ENCODE assay signal across 9 cellular contexts in the genomic region with DNA sequence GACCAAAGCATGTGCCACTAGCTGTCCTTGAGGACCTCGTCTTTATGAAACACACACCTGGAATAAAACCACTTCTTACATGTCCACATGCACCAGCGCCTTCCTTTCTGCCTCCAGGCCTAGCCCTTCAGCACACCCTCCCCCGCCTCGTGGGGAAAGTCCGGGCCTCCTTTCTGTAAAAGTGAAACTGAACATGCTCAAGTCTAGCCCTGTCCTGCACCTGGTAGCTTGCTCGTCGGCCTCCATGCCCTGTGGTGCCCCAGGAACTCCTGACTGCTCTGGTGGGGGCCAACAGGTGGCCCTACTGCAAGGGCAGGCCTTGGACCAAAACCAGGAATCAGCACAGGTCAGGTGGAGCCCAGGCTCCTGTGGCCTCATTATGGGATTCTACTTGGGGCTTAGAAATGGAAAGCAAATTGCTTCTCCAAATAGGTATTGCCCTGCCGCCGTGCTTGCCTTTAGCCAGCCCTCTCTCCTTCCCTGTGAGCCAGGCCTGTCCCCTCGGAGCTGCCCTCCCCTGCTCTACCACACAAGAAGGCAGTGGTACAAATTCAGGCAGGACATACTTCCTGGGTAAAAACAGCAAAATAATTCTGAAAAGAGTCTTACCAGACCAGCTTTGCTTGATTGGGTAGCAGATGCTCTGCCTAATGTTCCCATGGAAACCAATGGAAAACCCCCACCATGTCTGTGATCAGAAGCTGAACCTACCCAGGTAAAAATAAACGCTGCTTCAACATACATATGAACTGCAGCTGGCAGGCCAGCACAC. TPM values are rescaled to one million over a fixed set of nuclear protein-coding genes. Genes with fewer than 3 reads are reported as not detected.
DNase-seq lines count a peak whose midpoint lies in the region; ATAC-seq and TF ChIP-seq lines count a peak whose summit lies in the region.
"Had no signal": no experiment of that assay in that cellular context is flagged by ENCODE, and none has a peak within 500 bp of the region (broad histone marks: within the 10 kb centered on the region; RNA-seq: fewer than 3 reads in every experiment).

No MANE protein-coding gene starts in this region.

- no peak for TF ChIP-seq EP300 in stomach (IDR thresholded peaks at IDR 0.05)

- H3K36me3 ChIP-seq in CD4-positive, alpha-beta memory T cell (ENCODE audit: insufficient read depth, low read length): no peaks in the 10 kb centered on the region
- H3K36me3 ChIP-seq in stomach: no peaks in the 10 kb centered on the region

- peak overlapping the region; percentile 67 to 96 (median 93) for H3K27ac Mint-ChIP-seq in CD4-positive, alpha-beta memory T cell
- H3K27ac Mint-ChIP-seq: dendritic cell treated with granulocyte-macrophage colony-stimulating factor and Interleukin-4, amounts not matched to agents 40 ng/mL and 50 ng/mL, for 4 days had no signal

- DNase-seq in CD4-positive, alpha-beta memory T cell: peak; percentile 42 to 77 (median 60)
- peak; percentile 28 for DNase-seq in activated CD8-positive, alpha-beta memory T cell treated with anti-CD3 and anti-CD28 coated beads, Interleukin-2, amount 50 U/mL, for 24 hours (ENCODE audit: extremely low read depth)
- DNase-seq in left lobe of liver (ENCODE audit: low spot score) (no peak), stomach (peak; percentile 44), left cardiac atrium (no peak), OCI-M2 (lab: John Stamatoyannopoulos, UW; ENCODE audit: unreplicated experiment) (no peak)

- H3K36me3 Mint-ChIP-seq in CD4-positive, alpha-beta memory T cell: no peaks in the 10 kb centered on the region

- POLR2A ChIA-PET in CD4-positive, alpha-beta memory T cell (lab: Charles Lee; ENCODE audit: partially characterized antibody): interaction anchor here (0.6 to 1.8 kb wide), 2 partner anchors 43 to 202 kb away, joined by 3 to 7 read pairs; partner anchors contain the start of genes DCAF5, ERH and SLC39A9

- no peaks in the 10 kb centered on the region for H3K9me3 Mint-ChIP-seq in CD4-positive, alpha-beta memory T cell
- H3K9me3 Mint-ChIP-seq: dendritic cell treated with granulocyte-macrophage colony-stimulating factor and Interleukin-4, amounts not matched to agents 40 ng/mL and 50 ng/mL, for 4 days had no signal

- H3K4me3 ChIP-seq in CD4-positive, alpha-beta memory T cell (ENCODE audit: low read length in 2 of 2): peak overlapping the region; percentile 24 to 36
- no peak overlapping the region for H3K4me3 ChIP-seq in stomach

- H3K27ac ChIP-seq in CD4-positive, alpha-beta memory T cell (ENCODE audit: low read depth, low read length): peak overlapping the region; percentile 60
- H3K27ac ChIP-seq in stomach: peak overlapping the region in 2 of 5 donors; percentile 12 to 71

- H3K27me3 ChIP-seq in CD4-positive, alpha-beta memory T cell (ENCODE audit: insufficient read depth, low read length): no peaks in the 10 kb centered on the region
- peaks cover 0 to under 1% (median 0%) of the 10 kb centered on the region in 3 donors for H3K27me3 ChIP-seq in stomach

- H3K4me1 Mint-ChIP-seq in CD4-positive, alpha-beta memory T cell: peaks cover 6 to 16% (median 11%) of the 10 kb centered on the region in 4 donors

- CTCF ChIA-PET in CD4-positive, alpha-beta memory T cell (lab: Charles Lee; ENCODE audit: partially characterized antibody): interaction anchor here (1.4 kb wide), 1 partner anchor 11 kb away, joined by 3 read pairs; no protein-coding TSS in a partner anchor

- H3K9me3 ChIP-seq in CD4-positive, alpha-beta memory T cell (ENCODE audit: control insufficient read depth in 1 of 2, low read length in 2 of 2): no peaks in the 10 kb centered on the region
- no peaks in the 10 kb centered on the region for H3K9me3 ChIP-seq in stomach

- TF ChIP-seq CTCF in stomach (IDR thresholded peaks at IDR 0.05): no peak

- intact Hi-C loops in CD4-positive, alpha-beta memory T cell (cut with micrococcal nuclease): no loop called here
- intact Hi-C loops in stomach (cut with DNase I; ENCODE audit: low total_unique reads) (no loop called here), left cardiac atrium (cut with DNase I) (loop anchor here in 1 of 2 donors (10.0 kb wide), 1 partner anchor 100 kb away; no protein-coding TSS in a partner anchor)

- peaks cover 3 to 4% of the 10 kb centered on the region in 2 donors for H3K27me3 Mint-ChIP-seq in CD4-positive, alpha-beta memory T cell

- no peak for TF ChIP-seq POLR2A in stomach (IDR thresholded peaks at IDR 0.05)

- peak; percentile 86 for ATAC-seq in GM19452 (IDR thresholded peaks at IDR 0.05; ENCODE audit: unreplicated experiment)
- peak; percentile 89 for ATAC-seq in HG03460 (IDR thresholded peaks at IDR 0.05; ENCODE audit: unreplicated experiment)
- peak; percentile 78 for ATAC-seq in left lobe of liver
- no peak for ATAC-seq in left cardiac atrium

- 57 to 77% (median 61%) methylated on average over 9 to 11 of the region's 11 CpGs for WGBS in stomach, 5 donors

- peak overlapping the region; percentile 55 to 84 (median 78) for H3K4me3 Mint-ChIP-seq in CD4-positive, alpha-beta memory T cell
- H3K4me3 Mint-ChIP-seq: dendritic cell treated with granulocyte-macrophage colony-stimulating factor and Interleukin-4, amounts not matched to agents 40 ng/mL and 50 ng/mL, for 4 days had no signal

- peaks cover 19% of the 10 kb centered on the region for H3K4me1 ChIP-seq in CD4-positive, alpha-beta memory T cell (ENCODE audit: insufficient read depth, low read length)
- H3K4me1 ChIP-seq in stomach: peaks cover 0 to 18% (median 7%) of the 10 kb centered on the region in 4 donors

RNA-seq across cellular contexts. Expression of gene ERH, which starts 43.5 kb away (rescaled TPM):
- total RNA-seq in CD4-positive, alpha-beta memory T cell: 100 to 1,000 TPM; 118 to 135 TPM
- polyA plus RNA-seq in CD4-positive, alpha-beta memory T cell: 10 to 100 TPM; 44.6 to 63.6 TPM
- 53.2 TPM for total RNA-seq in left lobe of liver
- total RNA-seq in stomach: 100 to 1,000 TPM in 1 of 5 donors, 10 to 100 TPM in 4; 12.5 to 112 (median 34.6) TPM
- polyA plus RNA-seq in stomach: 100 to 1,000 TPM; 122 to 159 (median 128) TPM
- total RNA-seq in left cardiac atrium: 100 to 1,000 TPM; 113 to 150 TPM

RNA-seq across cellular contexts. Expression of gene SLC39A9, which starts 43.9 kb away (rescaled TPM):
- total RNA-seq in CD4-positive, alpha-beta memory T cell: 10 to 100 TPM; 33.7 to 38.6 TPM
- 10 to 100 TPM; 17.9 to 18.6 TPM for polyA plus RNA-seq in CD4-positive, alpha-beta memory T cell
- total RNA-seq in left lobe of liver: 55.2 TPM
- 100 to 1,000 TPM in 1 of 5 donors, 10 to 100 TPM in 4; 18.8 to 121 (median 44.2) TPM for total RNA-seq in stomach
- 10 to 100 TPM; 12.1 to 17.9 (median 15.4) TPM for polyA plus RNA-seq in stomach
- total RNA-seq in left cardiac atrium: 10 to 100 TPM; 25.7 to 36.0 TPM

Comparison
In these comparisons a context has a peak if more than half of its experiments do, and no peak if none do; other contexts are left out.
1. DNase-seq: peak in CD4-positive, alpha-beta memory T cell (5 of 5), activated CD8-positive, alpha-beta memory T cell treated with anti-CD3 and anti-CD28 coated beads, Interleukin-2, amount 50 U/mL, for 24 hours (single experiment) and stomach (single experiment); none in left lobe of liver (single experiment), left cardiac atrium (single experiment) and OCI-M2 (single experiment).
2. H3K4me3 ChIP-seq: peak in CD4-positive, alpha-beta memory T cell (2 of 2); none in stomach (0 of 4).
3. ATAC-seq: peak in GM19452 (single experiment), HG03460 (single experiment) and left lobe of liver (single experiment); none in left cardiac atrium (0 of 2).